10 cellular contexts compared by ENCODE assay signal in the genomic region with DNA sequence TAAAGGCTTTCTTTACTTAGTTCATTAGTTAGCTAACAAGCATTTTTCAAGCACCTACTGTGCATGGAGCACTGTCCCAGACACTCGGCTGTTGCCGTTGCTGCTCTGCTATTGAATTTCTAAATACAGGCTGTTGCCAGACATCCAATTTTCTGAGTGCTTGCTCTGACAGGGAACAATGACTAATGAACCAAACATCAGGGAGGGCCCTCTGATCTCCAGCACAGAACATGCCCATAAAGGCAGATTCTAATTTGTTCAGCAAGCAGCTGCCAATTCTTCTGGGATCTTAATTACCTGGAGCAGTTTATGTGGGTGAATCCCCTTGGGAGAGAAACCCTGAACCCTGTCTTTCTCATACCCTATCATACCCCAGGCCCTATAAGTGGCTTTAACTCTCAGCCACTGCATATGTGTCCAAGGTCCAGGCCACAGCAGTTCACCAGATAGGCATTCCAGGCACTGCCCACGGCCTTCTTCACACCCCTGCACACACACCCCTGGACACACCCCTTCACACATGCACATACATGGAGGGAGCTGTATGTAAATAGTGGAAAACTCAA. TPM values are rescaled to one million over a fixed set of nuclear protein-coding genes. Genes with fewer than 3 reads are reported as not detected.
A peak's percentile ranks its signal among the peaks of the same experiment; 100 is the strongest.
DNase-seq lines count a peak whose midpoint lies in the region; ATAC-seq and TF ChIP-seq lines count a peak whose summit lies in the region.
"Had no signal": no experiment of that assay in that cellular context is flagged by ENCODE, and none has a peak within 500 bp of the region (broad histone marks: within the 10 kb centered on the region; RNA-seq: fewer than 3 reads in every experiment).

No MANE protein-coding gene starts in this region.

- H4K20me1 ChIP-seq in IMR-90 (ENCODE audit: insufficient read depth, low read length), result no peaks in the 10 kb centered on the region; the same call in 1 of the 2 replicates

- TF ChIP-seq POLR2A in IMR-90 (IDR thresholded peaks at IDR 0.05; ENCODE audit: low read depth, low read length), result no peak

- H3K4me2 ChIP-seq in IMR-90 (ENCODE audit: low read depth, low read length), result no peak overlapping the region

- WGBS in IMR-90 (ENCODE audit: extremely low coverage in 2 of 2, insufficient read length in 1 of 2), 2 experiments, result 20% methylated on average over 1 of the region's 3 CpGs; no CpG with 5 or more reads in 1 of the 2 experiments

- H3K18ac ChIP-seq in IMR-90 (ENCODE audit: low read depth, low read length), result no peak overlapping the region

- no peak overlapping the region for H2AFZ ChIP-seq in IMR-90 (replicated peaks; ENCODE audit: low read length, poor library complexity)

- no peaks in the 10 kb centered on the region; the same call in 1 of the 2 replicates for H3K4me1 ChIP-seq in IMR-90 (ENCODE audit: control insufficient read depth, insufficient read depth, low read length)
- H3K4me1 ChIP-seq in left ventricle myocardium inferior, result peaks cover 82% of the 10 kb centered on the region

- H3K9me1 ChIP-seq in IMR-90 (ENCODE audit: insufficient read depth, low read length), result no peaks in the 10 kb centered on the region; the same call in 1 of the 2 replicates

- H4K8ac ChIP-seq in IMR-90 (ENCODE audit: low read depth in 2 of 2, low read length in 2 of 2), result no peak overlapping the region

- no peak overlapping the region for H3K14ac ChIP-seq in IMR-90 (replicated peaks; ENCODE audit: low read depth, low read length)

- H3K4ac ChIP-seq in IMR-90 (ENCODE audit: low read depth, low read length), result no peak overlapping the region

- DNase-seq in IMR-90, result peak; percentile 19
- DNase-seq in RPMI7951 (ENCODE audit: low read depth), result peak; percentile 40
- DNase-seq in left ventricle myocardium inferior, result no peak
- DNase-seq in substantia nigra (lab: John Stamatoyannopoulos, UW), result peak in 2 of 49 donors; percentile 2 to 10
- no peak for DNase-seq in NCI-H146 treated with DMSO at 0.1 percent for 48 hours (lab: John Stamatoyannopoulos, UW; ENCODE audit: unreplicated experiment)
- no peak for DNase-seq in NOMO-1 treated with DMSO at 0.1 percent for 48 hours (lab: John Stamatoyannopoulos, UW; ENCODE audit: unreplicated experiment)
- no peak for DNase-seq in posterior cingulate gyrus
- no peak for DNase-seq in GM13977 (ENCODE audit: low spot score)
- DNase-seq: activated CD4-positive, alpha-beta T cell treated with anti-CD3 and anti-CD28 coated beads for 48 hours had no signal

- no peak overlapping the region for H2AK5ac ChIP-seq in IMR-90 (ENCODE audit: low read depth, low read length)

- no TSS peak for BruUV-seq in IMR-90 (replicated peaks; lab: Mats Ljungman, UMichigan)

- H3K27ac ChIP-seq in IMR-90 (ENCODE audit: insufficient read depth, low read length), result no peak overlapping the region
- peak overlapping the region; percentile 87 for H3K27ac ChIP-seq in left ventricle myocardium inferior (replicated peaks)
- peak overlapping the region; percentile 79 for H3K27ac ChIP-seq in substantia nigra (ENCODE audit: low read depth, low read length, poor library complexity, severe bottlenecking)

- no peak overlapping the region for H2BK20ac ChIP-seq in IMR-90 (ENCODE audit: low read depth, low read length)

- H3K27me3 ChIP-seq in IMR-90 (ENCODE audit: control insufficient read depth, insufficient read depth, low read length) (peaks cover 57% of the 10 kb centered on the region), left ventricle myocardium inferior (ENCODE audit: low read depth) (no peaks in the 10 kb centered on the region)

- H2BK5ac ChIP-seq in IMR-90 (ENCODE audit: low read depth, low read length, poor library complexity, severe bottlenecking), result no peak overlapping the region

- no peaks in the 10 kb centered on the region for H3K36me3 ChIP-seq in IMR-90 (ENCODE audit: control insufficient read depth, insufficient read depth, low read length)
- H3K36me3 ChIP-seq in left ventricle myocardium inferior, result no peaks in the 10 kb centered on the region

- TF ChIP-seq CTCF in IMR-90 (conservative IDR thresholded peaks at IDR 0.05; ENCODE audit: low read depth, low read length) (no peak), left ventricle myocardium inferior (IDR thresholded peaks at IDR 0.05; ENCODE audit: borderline replicate concordance) (no peak), GM13977 (IDR thresholded peaks at IDR 0.05; ENCODE audit: extremely low read depth, insufficient read depth, missing control alignments) (no peak)

- H2BK120ac ChIP-seq in IMR-90 (ENCODE audit: low read depth, low read length), result no peak overlapping the region

- no peak for TF ChIP-seq RAD21 in IMR-90 (IDR thresholded peaks at IDR 0.05; ENCODE audit: low read length)

- in situ Hi-C loops in IMR-90 (cut with MboI; ENCODE audit: low sequenced_read_pairs), result no loop called here
- in situ Hi-C loops in GM13977 (cut with MboI; ENCODE audit: low pct_unique_long_range_greater_than_20kb, low sequenced_read_pairs, unreplicated experiment), result no loop called here

- no peak overlapping the region for H3K4me3 ChIP-seq in IMR-90 (ENCODE audit: insufficient read depth, low read depth, low read length)
- no peak overlapping the region for H3K4me3 ChIP-seq in left ventricle myocardium inferior

- no peak overlapping the region for H3K56ac ChIP-seq in IMR-90 (ENCODE audit: extremely low read depth, insufficient read depth, low read length)

- H3K9ac ChIP-seq in IMR-90 (ENCODE audit: low read depth, low read length), result no peak overlapping the region

- no peaks in the 10 kb centered on the region for H3K79me1 ChIP-seq in IMR-90 (ENCODE audit: low read depth in 1 of 2, low read length in 2 of 2)

- no peak overlapping the region for H3K23ac ChIP-seq in IMR-90 (ENCODE audit: low read depth, low read length)

- H3K9me3 ChIP-seq in IMR-90 (ENCODE audit: control insufficient read depth, insufficient read depth, low read length), result no peaks in the 10 kb centered on the region
- H3K9me3 ChIP-seq in left ventricle myocardium inferior (replicated peaks), result no peaks in the 10 kb centered on the region

- POLR2A ChIA-PET in IMR-90 (lab: Charles Lee; ENCODE audit: unreplicated experiment), result interaction anchor here (0.5 kb wide), 1 partner anchor 19 kb away, joined by 5 read pairs; no protein-coding TSS in a partner anchor

- CTCF ChIA-PET in IMR-90 (lab: Yijun Ruan, JAX), result no interaction called here

- H4K5ac ChIP-seq in IMR-90 (ENCODE audit: low read depth, low read length), result no peak overlapping the region

- H4K91ac ChIP-seq in IMR-90 (ENCODE audit: insufficient read depth, low read depth, low read length), result no peak overlapping the region

- no peak overlapping the region for H2AK9ac ChIP-seq in IMR-90 (replicated peaks; ENCODE audit: low read depth, low read length, poor library complexity)

- dilution Hi-C loops in IMR-90 (cut with HindIII; ENCODE audit: low sequenced_read_pairs, unreplicated experiment), result no loop called here

- intact Hi-C loops in IMR-90 (cut with micrococcal nuclease), result no loop called here
- intact Hi-C loops in left ventricle myocardium inferior (cut with micrococcal nuclease), result no loop called here
- intact Hi-C loops in posterior cingulate gyrus (cut with DNase I), result no loop called here

- H2BK15ac ChIP-seq in IMR-90 (ENCODE audit: low read depth, low read length), result no peak overlapping the region

- ATAC-seq in IMR-90 (ENCODE audit: low read depth), result peak; percentile 84

TF ChIP-seq in IMR-90, 13 proteins besides CTCF, POLR2A, EP300 and RAD21:
- TF ChIP-seq MXI1 (IDR thresholded peaks at IDR 0.05; ENCODE audit: borderline replicate concordance, low read depth, low read length) (no peak), USF2 (IDR thresholded peaks at IDR 0.05; ENCODE audit: low read depth, low read length) (no peak), ELK1 (IDR thresholded peaks at IDR 0.05; ENCODE audit: borderline replicate concordance, low read depth, low read length) (no peak), CHD1 (IDR thresholded peaks at IDR 0.05; ENCODE audit: low read depth, low read length) (no peak), RCOR1 (IDR thresholded peaks at IDR 0.05; ENCODE audit: insufficient replicate concordance, low read length) (no peak), MAFK (IDR thresholded peaks at IDR 0.05; ENCODE audit: low read depth, low read length) (no peak), FOS (IDR thresholded peaks at IDR 0.05; ENCODE audit: low read depth, low read length) (no peak), NFE2L2 (IDR thresholded peaks at IDR 0.05; ENCODE audit: low read depth, low read length) (no peak), CEBPB (IDR thresholded peaks at IDR 0.05; ENCODE audit: low read depth, low read length) (no peak), SMC3 (IDR thresholded peaks at IDR 0.05; ENCODE audit: low read depth, low read length) (no peak)
TF ChIP-seq in IMR-90: peak in this region for 0.

RNA-seq across cellular contexts. Expression of gene TSC22D3, which starts 27.9 kb away (rescaled TPM):
- total RNA-seq in IMR-90 (2012; rRNA removed) (9.9 and 13.1 TPM in 2 replicates), left ventricle myocardium inferior (58.9 TPM)
- 14.0 and 14.5 TPM in 2 replicates for polyA plus RNA-seq in IMR-90 (2012; rRNA removed)
- polyA plus RNA-seq in IMR-90 (2012; cell fraction: cytosol; rRNA removed), result 9.6 and 12.3 TPM in 2 replicates
- polyA plus RNA-seq in IMR-90 (2012; cell fraction: nucleus; rRNA removed; ENCODE audit: low replicate concordance), result 42.4 and 69.0 TPM in 2 replicates
- total RNA-seq in RPMI7951 (2014; rRNA removed; shearing (Covaris generic)), result 22.1 and 24.8 TPM in 2 replicates

RNA-seq across cellular contexts. Expression of gene NCBP2L, which starts 29.9 kb away (rescaled TPM):
- total RNA-seq in IMR-90 (2012; rRNA removed), result not detected in 2 replicates
- polyA plus RNA-seq in IMR-90 (2012; rRNA removed), result not detected in 2 replicates
- not detected in 2 replicates for polyA plus RNA-seq in IMR-90 (2012; cell fraction: cytosol; rRNA removed)
- polyA plus RNA-seq in IMR-90 (2012; cell fraction: nucleus; rRNA removed; ENCODE audit: low replicate concordance), result not detected in 2 replicates
- not detected in 2 replicates for total RNA-seq in RPMI7951 (2014; rRNA removed; shearing (Covaris generic))
- total RNA-seq in left ventricle myocardium inferior, result not detected
- polyA plus RNA-seq: IgD-negative memory B cell had no signal

Comparison
In these comparisons a context has a peak if more than half of its experiments do, and no peak if none do; other contexts are left out.
1. DNase-seq: peak in IMR-90 (single experiment) and RPMI7951 (single experiment); none in left ventricle myocardium inferior (single experiment), NCI-H146 treated with DMSO at 0.1 percent for 48 hours (single experiment), NOMO-1 treated with DMSO at 0.1 percent for 48 hours (single experiment), posterior cingulate gyrus (0 of 10) and GM13977 (single experiment).